In genomic region chr3:112390783-112391641, GRCh38 we compare ENCODE assay signal across 8 cellular contexts. TPM values are rescaled to one million over a fixed set of nuclear protein-coding genes. Genes with fewer than 3 reads are reported as not detected.
A peak's percentile ranks its signal among the peaks of the same experiment; 100 is the strongest.
DNase-seq lines count a peak whose midpoint lies in the region; ATAC-seq and TF ChIP-seq lines count a peak whose summit lies in the region.

No MANE protein-coding gene starts in this region.

- ATAC-seq in GM21390 (IDR thresholded peaks at IDR 0.05; ENCODE audit: unreplicated experiment), result peak; percentile 63

- intact Hi-C loops in uterus (cut with DNase I; ENCODE audit: low total_unique reads), result no loop called here

- H3K4me1 ChIP-seq in ectodermal cell (ENCODE audit: control insufficient read depth, insufficient read depth, low read length) (peaks cover 11% of the 10 kb centered on the region), uterus (peaks cover 4 to 5% of the 10 kb centered on the region in 2 donors)

- H3K36me3 ChIP-seq in ectodermal cell (ENCODE audit: control insufficient read depth, insufficient read depth, low read length) (no peaks in the 10 kb centered on the region), uterus (no peaks in the 10 kb centered on the region)

- WGBS in ectodermal cell, 2 experiments, result 16 to 26% methylated on average over 4 of the region's 4 CpGs

- H3K27me3 ChIP-seq in ectodermal cell (ENCODE audit: control insufficient read depth, insufficient read depth, low read length, poor library complexity, severe bottlenecking), result no peaks in the 10 kb centered on the region
- H3K27me3 ChIP-seq in uterus, result no peaks in the 10 kb centered on the region

- no peak for TF ChIP-seq CTCF in uterus (IDR thresholded peaks at IDR 0.05)

- H3K9me3 ChIP-seq in ectodermal cell (ENCODE audit: control insufficient read depth, low read length) (peaks cover 6% of the 10 kb centered on the region), uterus (no peaks in the 10 kb centered on the region)

- H3K27ac ChIP-seq in ectodermal cell (ENCODE audit: insufficient read depth, low read depth, low read length, poor library complexity, severe bottlenecking), result peak overlapping the region; percentile 65
- H3K27ac ChIP-seq in uterus, result peak overlapping the region; percentile 82 to 98

- H3K4me3 ChIP-seq in ectodermal cell (ENCODE audit: insufficient read depth, low read depth, low read length) (no peak overlapping the region), uterus (no peak overlapping the region)

- TF ChIP-seq POLR2A in uterus (IDR thresholded peaks at IDR 0.05), result no peak

- DNase-seq in NCI-H226 (peak; percentile 99), midbrain (lab: John Stamatoyannopoulos, UW) (peak; percentile 83), uterus (peak in 1 of 2 donors; percentile 45), mesenteric fat pad (ENCODE audit: low spot score) (no peak), activated gamma-delta T cell (lab: John Stamatoyannopoulos, UW) (no peak), NK-92 (lab: John Stamatoyannopoulos, UW; ENCODE audit: unreplicated experiment) (no peak)

RNA-seq across cellular contexts. Expression of gene CD200, which starts 58.1 kb away (rescaled TPM):
- 52.9 TPM for polyA plus RNA-seq in ectodermal cell (2013, experiment 1 of 4)
- 45.1 TPM for polyA plus RNA-seq in ectodermal cell (2013, experiment 2 of 4)
- polyA plus RNA-seq in ectodermal cell (2013, experiment 3 of 4), result 46.0 TPM
- polyA plus RNA-seq in ectodermal cell (2013, experiment 4 of 4), result 53.3 TPM
- 10 to 100 TPM; 15.6 to 31.8 (median 23.6) TPM for total RNA-seq in uterus
- 6.0 TPM for total RNA-seq in mesenteric fat pad

Comparison
In these comparisons a context has a peak if more than half of its experiments do, and no peak if none do; other contexts are left out.
1. DNase-seq: peak in NCI-H226 (single experiment) and midbrain (single experiment); none in mesenteric fat pad (single experiment), activated gamma-delta T cell (single experiment) and NK-92 (single experiment).